In the genomic region with DNA sequence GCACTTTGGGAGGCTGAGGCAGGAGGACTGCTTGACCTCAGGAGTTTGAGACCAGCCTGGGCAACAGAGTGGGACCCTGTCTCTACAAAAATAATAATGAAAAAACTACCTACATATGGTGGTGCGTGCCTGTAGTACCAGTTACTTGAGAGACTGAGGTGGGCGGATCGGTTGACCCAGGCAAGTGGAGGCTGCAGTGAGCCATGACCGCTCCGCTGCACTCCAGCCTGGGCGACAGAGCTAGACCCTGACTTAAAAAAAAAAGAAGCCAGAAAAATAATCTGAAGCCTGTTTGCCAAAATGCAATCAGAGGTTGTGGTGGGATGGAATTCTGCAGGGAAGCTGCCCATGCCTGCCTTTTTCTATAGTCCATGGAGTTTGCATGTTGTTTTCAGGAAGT, we compare ENCODE assay signal across 1 cellular context.
TF ChIP-seq lines count a peak whose summit lies in the region.

No MANE protein-coding gene starts in this region.

TF ChIP-seq in H1, 55 proteins besides CTCF, POLR2A, EP300 and RAD21 (continued from another document):
- TF ChIP-seq, protein P1, sequence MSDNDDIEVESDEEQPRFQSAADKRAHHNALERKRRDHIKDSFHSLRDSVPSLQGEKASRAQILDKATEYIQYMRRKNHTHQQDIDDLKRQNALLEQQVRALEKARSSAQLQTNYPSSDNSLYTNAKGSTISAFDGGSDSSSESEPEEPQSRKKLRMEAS (IDR thresholded peaks at IDR 0.05) = no peak
- TF ChIP-seq EZH2 (IDR thresholded peaks at IDR 0.05; ENCODE audit: low read depth, low read length, severe bottlenecking) (no peak), RNF2 (IDR thresholded peaks at IDR 0.05; ENCODE audit: borderline replicate concordance, low read depth, low read length, missing control alignments, poor library complexity, severe bottlenecking) (no peak), YY1 (IDR thresholded peaks at IDR 0.05; ENCODE audit: low read depth, low read length) (no peak), CHD2 (IDR thresholded peaks at IDR 0.05; ENCODE audit: low read length) (no peak), TEAD4 (IDR thresholded peaks at IDR 0.05; ENCODE audit: low read depth, low read length) (no peak)
- TF ChIP-seq, protein P2, sequence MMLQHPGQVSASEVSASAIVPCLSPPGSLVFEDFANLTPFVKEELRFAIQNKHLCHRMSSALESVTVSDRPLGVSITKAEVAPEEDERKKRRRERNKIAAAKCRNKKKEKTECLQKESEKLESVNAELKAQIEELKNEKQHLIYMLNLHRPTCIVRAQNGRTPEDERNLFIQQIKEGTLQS (IDR thresholded peaks at IDR 0.05; ENCODE audit: insufficient read depth, low read depth, low read length) = no peak
